In genomic region chr13:38415233-38415632, GRCh38 we compare ENCODE assay signal across 7 cellular contexts.
DNase-seq lines count a peak whose midpoint lies in the region; ATAC-seq and TF ChIP-seq lines count a peak whose summit lies in the region.

No MANE protein-coding gene starts in this region.

- H4K20me1 ChIP-seq in MM.1S (ENCODE audit: insufficient read depth, low read length): no peaks in the 10 kb centered on the region

- H3K4me1 ChIP-seq in HEK293 (ENCODE audit: control insufficient read depth, insufficient read depth, low read length): no peaks in the 10 kb centered on the region
- H3K4me1 ChIP-seq in MM.1S (ENCODE audit: low read length): 0 out of 2 replicates have a peak, but pooled peaks cover 3% of the 10 kb centered on the region
- H3K4me1 ChIP-seq in breast epithelium: no peaks in the 10 kb centered on the region

- intact Hi-C loops in breast epithelium (cut with DNase I; ENCODE audit: low total_unique reads): no loop called here

- peak; percentile 98 for ATAC-seq in GM18909 (IDR thresholded peaks at IDR 0.05; ENCODE audit: poor library complexity, unreplicated experiment)

- H3K4me1 Mint-ChIP-seq in nephron: peaks cover 29% of the 10 kb centered on the region

- DNase-seq in MM.1S (peak; percentile 83), dedifferentiated amniotic fluid mesenchymal stem cell (ENCODE audit: extremely low spot score) (no peak), breast epithelium (ENCODE audit: low spot score in 2 of 2) (no peak), DMS114 treated with DMSO at 0.1 percent for 48 hours (lab: John Stamatoyannopoulos, UW; ENCODE audit: unreplicated experiment) (no peak)

- no peaks in the 10 kb centered on the region for H3K9me2 ChIP-seq in MM.1S (replicated peaks; ENCODE audit: insufficient read depth, low read length)

- TF ChIP-seq POLR2A in breast epithelium (IDR thresholded peaks at IDR 0.05): no peak

- H3K36me3 ChIP-seq in HEK293 (ENCODE audit: control insufficient read depth in 2 of 2, insufficient read depth in 1 of 2, low read length in 2 of 2) (no peaks in the 10 kb centered on the region), MM.1S (replicated peaks; ENCODE audit: insufficient read depth, low read length) (no peaks in the 10 kb centered on the region), breast epithelium (no peaks in the 10 kb centered on the region)

- H3K27me3 Mint-ChIP-seq in nephron (ENCODE audit: low read depth): no peaks in the 10 kb centered on the region

- peaks cover 14% of the 10 kb centered on the region; the same call in 1 of the 2 replicates for H3F3A ChIP-seq in MM.1S (ENCODE audit: insufficient read depth, low read length)

- POLR2A ChIA-PET in HEK293 (lab: Yijun Ruan, JAX): no interaction called here

- CTCF ChIA-PET in HEK293 (lab: Yijun Ruan, JAX): no interaction called here

- H3K4me3 Mint-ChIP-seq in nephron: peak overlapping the region in 1 of 3 experiments; percentile 40

- no peaks in the 10 kb centered on the region for H3K36me3 Mint-ChIP-seq in nephron (ENCODE audit: low read depth)

- H3K9ac ChIP-seq in MM.1S (ENCODE audit: low read length): peak overlapping the region; percentile 65

- H3K27me3 ChIP-seq in MM.1S (replicated peaks; ENCODE audit: insufficient read depth, low read length) (no peaks in the 10 kb centered on the region), breast epithelium (no peaks in the 10 kb centered on the region)

- H3K4me3 ChIP-seq in HEK293 (ENCODE audit: low read depth, low read length) (no peak overlapping the region), MM.1S (ENCODE audit: low read length) (peak overlapping the region; percentile 44), breast epithelium (no peak overlapping the region)

- no peaks in the 10 kb centered on the region; the same call in 1 of the 2 replicates for H3K9me3 ChIP-seq in HEK293 (ENCODE audit: control insufficient read depth, insufficient read depth, low read depth, low read length)
- H3K9me3 ChIP-seq in MM.1S (replicated peaks; ENCODE audit: insufficient read depth, low read length): no peaks in the 10 kb centered on the region
- no peaks in the 10 kb centered on the region for H3K9me3 ChIP-seq in breast epithelium

- peak overlapping the region; percentile 45; the same call in 1 of the 2 replicates for H2AFZ ChIP-seq in MM.1S (ENCODE audit: low read length)

- H3K9me3 Mint-ChIP-seq in nephron: no peaks in the 10 kb centered on the region

- peak overlapping the region; percentile 63 for H3K4me2 ChIP-seq in MM.1S (ENCODE audit: low read depth, low read length)

- no peak for TF ChIP-seq CTCF in HEK293 (tag by site-specific recombination; IDR thresholded peaks at IDR 0.05)
- TF ChIP-seq CTCF in MM.1S (IDR thresholded peaks at IDR 0.05; ENCODE audit: low read length): no peak
- TF ChIP-seq CTCF in nephron (IDR thresholded peaks at IDR 0.05; ENCODE audit: unreplicated experiment in 3 of 3): no peak
- no peak for TF ChIP-seq CTCF in breast epithelium (IDR thresholded peaks at IDR 0.05)

- no peak overlapping the region for H3K27ac ChIP-seq in HEK293 (ENCODE audit: extremely low read depth, low read depth, low read length)
- peak overlapping the region; percentile 85 for H3K27ac ChIP-seq in MM.1S (ENCODE audit: low read length)
- no peak overlapping the region for H3K27ac ChIP-seq in breast epithelium

- H3K27ac Mint-ChIP-seq in nephron: peak overlapping the region; percentile 42 to 66 (median 61)

- no peaks in the 10 kb centered on the region for H3K79me2 ChIP-seq in MM.1S (ENCODE audit: low read length)

TF ChIP-seq in HEK293, 187 proteins besides CTCF, POLR2A, EP300 and RAD21:
- peak; percentile 48; the same call in 1 of the 2 replicates for TF ChIP-seq ZBTB17 (tag by site-specific recombination; IDR thresholded peaks at IDR 0.05)
- TF ChIP-seq PRDM10 (tag by site-specific recombination; IDR thresholded peaks at IDR 0.05): peak; percentile 91
- no peak for TF ChIP-seq ZNF623 (tag by site-specific recombination; IDR thresholded peaks at IDR 0.05)
- TF ChIP-seq SP2 (tag by site-specific recombination; IDR thresholded peaks at IDR 0.05): no peak
- TF ChIP-seq ZNF416 (tag by site-specific recombination; IDR thresholded peaks at IDR 0.05): no peak
